Comparison of ENCODE assay signal across 11 cellular contexts in genomic region chr1:22694172-22694571, GRCh38. TPM values are rescaled to one million over a fixed set of nuclear protein-coding genes. Genes with fewer than 3 reads are reported as not detected.
"Had no signal": no experiment of that assay in that cellular context is flagged by ENCODE, and none has a peak within 500 bp of the region (broad histone marks: within the 10 kb centered on the region; RNA-seq: fewer than 3 reads in every experiment).

No MANE protein-coding gene starts in this region.

- H3K4me3 Mint-ChIP-seq: HFFc6 had no signal

- H3K9me3 Mint-ChIP-seq: HFFc6 had no signal

- H3K4me2 ChIP-seq: KMS-11 had no signal

- H3K9ac ChIP-seq: GM23248, KMS-11 had no signal

- DNase-seq: GM23248, GOT3, H7, KBM-7 had no signal

- H3K27ac ChIP-seq: GM23248, KMS-11 had no signal

- H3K27ac Mint-ChIP-seq: HFFc6 had no signal

- ATAC-seq: HCT116 had no signal

- FAIRE-seq: HTR-8/SVneo had no signal

- H3K4me3 ChIP-seq: GM23248, HAP-1 had no signal

- H3K9me3 ChIP-seq: HAP-1 had no signal

- H2AFZ ChIP-seq: GM23248 had no signal

- H3K4me1 ChIP-seq: HAP-1 had no signal

- H3K36me3 ChIP-seq: HAP-1 had no signal

RNA-seq across cellular contexts. Expression of gene C1QB, which starts 41.1 kb away (rescaled TPM):
- total RNA-seq: GM23248, H4, H7, HFFc6, HT-29 had no signal
- polyA plus RNA-seq: GM23248 had no signal

RNA-seq across cellular contexts. Expression of gene C1QC, which starts 50.7 kb away (rescaled TPM):
- total RNA-seq: GM23248, H4, H7, HFFc6, HT-29 had no signal
- polyA plus RNA-seq: GM23248 had no signal

RNA-seq across cellular contexts. Expression of gene C1QA, which starts 57.7 kb away (rescaled TPM):
- total RNA-seq: GM23248, H4, H7, HFFc6, HT-29 had no signal
- polyA plus RNA-seq: GM23248 had no signal
